25 cellular contexts compared by ENCODE assay signal in genomic region chr5:139739612-139739974, GRCh38. TPM values are rescaled to one million over a fixed set of nuclear protein-coding genes. Genes with fewer than 3 reads are reported as not detected.
DNase-seq lines count a peak whose midpoint lies in the region; ATAC-seq, FAIRE-seq and TF ChIP-seq lines count a peak whose summit lies in the region.
"Had no signal": no experiment of that assay in that cellular context is flagged by ENCODE, and none has a peak within 500 bp of the region (broad histone marks: within the 10 kb centered on the region; RNA-seq: fewer than 3 reads in every experiment).

No MANE protein-coding gene starts in this region.

- DNase-seq in T-helper 17 cell = no peak
- DNase-seq in endothelial cell (ENCODE audit: low spot score) = no peak
- DNase-seq in osteocyte (ENCODE audit: extremely low spot score, unreplicated experiment) = no peak
- DNase-seq in GM12892 (ENCODE audit: insufficient read length) = no peak
- DNase-seq in T-helper 2 cell = no peak
- DNase-seq in CD8-positive, alpha-beta T cell = no peak
- DNase-seq: ACHN; activated CD4-positive, alpha-beta T cell treated with anti-CD3 and anti-CD28 coated beads, Interleukin-2, amount 50 U/mL, for 48 hours; activated naive CD4-positive, alpha-beta T cell; BE2C; KBM-7; left cardiac atrium; NCI-H1105 treated with DMSO at 0.1 percent for 48 hours; NCI-H187 treated with DMSO at 0.1 percent for 48 hours; NCI-H510A; right cardiac atrium; RPMI8226; stimulated activated CD4-positive, alpha-beta T cell treated with anti-CD3 and anti-CD28 coated beads, Interleukin-1b, Interleukin-23, amount 100 ng/mL, for 48 hours; stimulated activated naive CD8-positive, alpha-beta T cell treated with anti-CD3 and anti-CD28 coated beads, Interleukin-15, amount 100 ng/mL, for 72 hours; T-cell; thyroid gland had no signal

- ATAC-seq in T-helper 17 cell (no peak), GM18873 (IDR thresholded peaks at IDR 0.05; ENCODE audit: low FRiP score, unreplicated experiment) (no peak)
- ATAC-seq in CD8-positive, alpha-beta T cell = no peak
- ATAC-seq: left cardiac atrium; right cardiac atrium; stimulated activated naive CD8-positive, alpha-beta T cell treated with anti-CD3 and anti-CD28 coated beads, Interleukin-15, amount 100 ng/mL, for 72 hours; T-cell had no signal

- no peaks in the 10 kb centered on the region for H3K9me3 ChIP-seq in BLaER1 treated with 17β-estradiol and CSF1 and Interleukin-3, amounts not matched to agents 10 nM and 100 nM (replicated peaks in 1 of 11)
- H3K9me3 ChIP-seq in T-helper 17 cell (ENCODE audit: control insufficient read depth, low read length, poor library complexity, severe bottlenecking) = no peaks in the 10 kb centered on the region
- H3K9me3 ChIP-seq in CD8-positive, alpha-beta T cell (ENCODE audit: low read length) = no peaks in the 10 kb centered on the region
- H3K9me3 ChIP-seq: BE2C, SJSA1, thyroid gland had no signal

- POLR2A ChIA-PET in CD8-positive, alpha-beta T cell (lab: Charles Lee) = no interaction called here

- H3K9ac ChIP-seq in BLaER1 treated with 17β-estradiol and CSF1 and Interleukin-3, amounts not matched to agents 10 nM and 100 nM = peak overlapping the region in 6 of 11 experiments; percentile 44 to 80 (median 76); a peak in 9 of 22 replicates

- FAIRE-seq in GM12892 (lab: Jason Lieb, UNC) = no peak

- H3K27ac Mint-ChIP-seq in T-helper 17 cell = peak overlapping the region; percentile 21
- H3K27ac Mint-ChIP-seq in endothelial cell (ENCODE audit: unreplicated experiment) = peak overlapping the region; percentile 30
- peak overlapping the region; percentile 73 for H3K27ac Mint-ChIP-seq in osteocyte (ENCODE audit: unreplicated experiment)
- H3K27ac Mint-ChIP-seq in CD8-positive, alpha-beta T cell = no peak overlapping the region
- H3K27ac Mint-ChIP-seq: memory B cell, T-cell had no signal

- H4K20me1 ChIP-seq in BLaER1 treated with 17β-estradiol and CSF1 and Interleukin-3, amounts not matched to agents 10 nM and 100 nM = 0 out of 22 replicates have a peak, but pooled peaks cover 0 to 23% (median 0%) of the 10 kb centered on the region in 11 experiments

- TF ChIP-seq POLR2A in GM12892 (IDR thresholded peaks at IDR 0.05; ENCODE audit: low read depth, low read length) = no peak

- intact Hi-C loops in CD8-positive, alpha-beta T cell (cut with DNase I, micrococcal nuclease) = no loop called here

- H3K4me3 Mint-ChIP-seq in T-helper 17 cell (no peak overlapping the region), endothelial cell (ENCODE audit: unreplicated experiment) (no peak overlapping the region), osteocyte (ENCODE audit: unreplicated experiment) (no peak overlapping the region)
- no peak overlapping the region for H3K4me3 Mint-ChIP-seq in CD8-positive, alpha-beta T cell
- H3K4me3 Mint-ChIP-seq: memory B cell; stimulated activated naive CD8-positive, alpha-beta T cell treated with anti-CD3 and anti-CD28 coated beads, Interleukin-15, amount 100 ng/mL, for 72 hours; T-cell had no signal

- peak overlapping the region in 8 of 11 experiments; percentile 59 to 88 (median 78); a peak in 14 of 22 replicates for H3K27ac ChIP-seq in BLaER1 treated with 17β-estradiol and CSF1 and Interleukin-3, amounts not matched to agents 10 nM and 100 nM
- H3K27ac ChIP-seq in CD8-positive, alpha-beta T cell (ENCODE audit: low read depth, low read length) = no peak overlapping the region
- H3K27ac ChIP-seq: SJSA1, thyroid gland had no signal

- peaks cover 39 to 76% (median 69%) of the 10 kb centered on the region in 10 experiments for H3K4me1 ChIP-seq in BLaER1 treated with 17β-estradiol and CSF1 and Interleukin-3, amounts not matched to agents 10 nM and 100 nM
- H3K4me1 ChIP-seq in CD8-positive, alpha-beta T cell (ENCODE audit: insufficient read depth, low read length) = no peaks in the 10 kb centered on the region
- H3K4me1 ChIP-seq: BE2C had no signal

- no peak overlapping the region for H3K4me3 ChIP-seq in BLaER1 treated with 17β-estradiol and CSF1 and Interleukin-3, amounts not matched to agents 10 nM and 100 nM
- no peak overlapping the region for H3K4me3 ChIP-seq in CD8-positive, alpha-beta T cell (ENCODE audit: low read depth, low read length)
- H3K4me3 ChIP-seq: SJSA1, thyroid gland had no signal

- H3K9me3 Mint-ChIP-seq in endothelial cell (ENCODE audit: unreplicated experiment) (no peaks in the 10 kb centered on the region), osteocyte (ENCODE audit: unreplicated experiment) (no peaks in the 10 kb centered on the region)
- H3K9me3 Mint-ChIP-seq in CD8-positive, alpha-beta T cell = no peaks in the 10 kb centered on the region
- H3K9me3 Mint-ChIP-seq: memory B cell; stimulated activated naive CD8-positive, alpha-beta T cell treated with anti-CD3 and anti-CD28 coated beads, Interleukin-15, amount 100 ng/mL, for 72 hours; T-cell had no signal

- CTCF ChIA-PET in CD8-positive, alpha-beta T cell (lab: Charles Lee) = interaction anchor here (0.6 to 1.7 kb wide), 5 partner anchors 10 to 105 kb away, joined by 3 to 6 read pairs (median 3); no protein-coding TSS in a partner anchor

- no peak for TF ChIP-seq CTCF in endothelial cell (IDR thresholded peaks at IDR 0.05; ENCODE audit: unreplicated experiment)
- no peak for TF ChIP-seq CTCF in osteocyte (IDR thresholded peaks at IDR 0.05)
- TF ChIP-seq CTCF in CD8-positive, alpha-beta T cell (IDR thresholded peaks at IDR 0.05) = no peak

- H3K27me3 Mint-ChIP-seq in T-helper 17 cell = no peaks in the 10 kb centered on the region
- H3K27me3 Mint-ChIP-seq in endothelial cell (ENCODE audit: unreplicated experiment) = peaks cover 4% of the 10 kb centered on the region
- H3K27me3 Mint-ChIP-seq in osteocyte (ENCODE audit: unreplicated experiment) = no peaks in the 10 kb centered on the region
- no peaks in the 10 kb centered on the region for H3K27me3 Mint-ChIP-seq in CD8-positive, alpha-beta T cell (ENCODE audit: low read depth)
- H3K27me3 Mint-ChIP-seq: stimulated activated naive CD8-positive, alpha-beta T cell treated with anti-CD3 and anti-CD28 coated beads, Interleukin-15, amount 100 ng/mL, for 72 hours; T-cell had no signal

- peak overlapping the region in 10 of 11 experiments; percentile 79 to 100 (median 97); a peak in 20 of 22 replicates for H3K4me2 ChIP-seq in BLaER1 treated with 17β-estradiol and CSF1 and Interleukin-3, amounts not matched to agents 10 nM and 100 nM

- H3K27me3 ChIP-seq in BLaER1 treated with 17β-estradiol and CSF1 and Interleukin-3, amounts not matched to agents 10 nM and 100 nM = peaks cover 0 to 9% (median 0%) of the 10 kb centered on the region in 11 experiments; a peak in 3 of 22 replicates
- no peaks in the 10 kb centered on the region for H3K27me3 ChIP-seq in CD8-positive, alpha-beta T cell (ENCODE audit: insufficient read depth, low read length)
- H3K27me3 ChIP-seq: BE2C, SJSA1, thyroid gland had no signal

- H3K36me3 Mint-ChIP-seq in T-helper 17 cell (ENCODE audit: low read depth) (peaks cover 2% of the 10 kb centered on the region), endothelial cell (ENCODE audit: low read depth, unreplicated experiment) (peaks cover 4% of the 10 kb centered on the region), osteocyte (ENCODE audit: unreplicated experiment) (no peaks in the 10 kb centered on the region)
- no peaks in the 10 kb centered on the region for H3K36me3 Mint-ChIP-seq in CD8-positive, alpha-beta T cell
- H3K36me3 Mint-ChIP-seq: memory B cell, T-cell had no signal

- no peaks in the 10 kb centered on the region for H3K36me3 ChIP-seq in BLaER1 treated with 17β-estradiol and CSF1 and Interleukin-3, amounts not matched to agents 10 nM and 100 nM
- no peaks in the 10 kb centered on the region for H3K36me3 ChIP-seq in CD8-positive, alpha-beta T cell (ENCODE audit: insufficient read depth, low read length)
- H3K36me3 ChIP-seq: BE2C, SJSA1, thyroid gland had no signal

- peaks cover 2% of the 10 kb centered on the region for H3K4me1 Mint-ChIP-seq in T-helper 17 cell
- no peaks in the 10 kb centered on the region for H3K4me1 Mint-ChIP-seq in endothelial cell (ENCODE audit: unreplicated experiment)
- H3K4me1 Mint-ChIP-seq in osteocyte (ENCODE audit: unreplicated experiment) = peaks cover 61% of the 10 kb centered on the region
- H3K4me1 Mint-ChIP-seq in CD8-positive, alpha-beta T cell (ENCODE audit: low read depth) = no peaks in the 10 kb centered on the region
- H3K4me1 Mint-ChIP-seq: T-cell had no signal

RNA-seq across cellular contexts. Expression of gene PSD2, which starts 56.0 kb away (rescaled TPM):
- total RNA-seq in T-helper 17 cell (under 1 TPM in 1 of 2 donors, not detected in 1; 0.07 TPM), endothelial cell (ENCODE audit: unreplicated experiment) (0.15 TPM), osteocyte (0.57 and 0.62 TPM in 2 replicates)
- not detected for polyA plus RNA-seq in GM12892 (2012; ENCODE audit: missing spikeins)
- total RNA-seq in CD8-positive, alpha-beta T cell = under 1 TPM; 0.17 to 0.30 TPM
